In genomic region chr21:32298658-32299081, GRCh38 we compare ENCODE assay signal across 37 cellular contexts. TPM values are rescaled to one million over a fixed set of nuclear protein-coding genes. Genes with fewer than 3 reads are reported as not detected.
DNase-seq lines count a peak whose midpoint lies in the region; ATAC-seq, FAIRE-seq and TF ChIP-seq lines count a peak whose summit lies in the region.
"Had no signal": no experiment of that assay in that cellular context is flagged by ENCODE, and none has a peak within 500 bp of the region (broad histone marks: within the 10 kb centered on the region; RNA-seq: fewer than 3 reads in every experiment).

MRAP (plus strand) TSS chr21:32298855; CDS start chr21:32298972, 117 bp downstream.

- CTCF ChIA-PET in K562 (lab: Yijun Ruan, JAX; ENCODE audit: low intra/inter-chr PET ratio) = no interaction called here
- CTCF ChIA-PET in CD4-positive, alpha-beta T cell (lab: Charles Lee) = no interaction called here

- DNase-seq in NCI-H446 treated with DMSO at 0.1 percent for 48 hours (lab: John Stamatoyannopoulos, UW) (peak; percentile 25), K562 (ENCODE audit: extremely low read depth in 1 of 4, low spot score in 3 of 4) (peak in 3 of 4 experiments; percentile 11 to 61 (median 46)), right lobe of liver (peak in 1 of 3 donors; percentile 77), sciatic nerve (ENCODE audit: low spot score) (no peak)
- no peak for DNase-seq in CD4-positive, alpha-beta T cell
- DNase-seq: ACHN; activated CD4-positive, alpha-beta T cell treated with anti-CD3 and anti-CD28 coated beads, Interleukin-2, amount 50 U/mL, for 4 hours; activated CD8-positive, alpha-beta memory T cell treated with anti-CD3 and anti-CD28 coated beads, Interleukin-2, amount 10 ng/mL, durations not matched to agents 7 days and 5 days; activated T-cell treated with anti-CD3 and anti-CD28 coated beads, Interleukin-2, amount 50 U/mL, for 48 hours; BE2C; CD8-positive, alpha-beta memory T cell; esophagus squamous epithelium; foreskin melanocyte; H9; heart left ventricle; islet precursor cell; mucosa of descending colon; natural killer cell; NCI-H1092 treated with DMSO at 0.1 percent for 48 hours; NCI-H1694 treated with DMSO at 0.1 percent for 48 hours; NCI-H510A treated with DMSO at 0.1 percent for 48 hours; pancreas; retina; RPMI8226; stimulated activated CD4-positive, alpha-beta T cell treated with anti-CD3 and anti-CD28 coated beads, Interleukin-2, amount 100 ng/mL, for 24 hours; stimulated activated CD8-positive, alpha-beta memory T cell treated with anti-CD3 and anti-CD28 coated beads, Interleukin-4, amount 100 ng/mL, for 48 hours; stimulated activated naive CD8-positive, alpha-beta T cell treated with anti-CD3 and anti-CD28 coated beads, Interleukin-15, amount 100 ng/mL, for 72 hours; T-helper 1 cell; tibial artery had no signal

- in situ Hi-C loops in K562 (cut with MboI) = no loop called here

- intact Hi-C loops in K562 (cut with micrococcal nuclease) (loop anchor here (10.0 kb wide), 1 partner anchor 286 kb away; the partner anchor contains the start of gene TCP10L), right lobe of liver (cut with DNase I) (no loop called here), sciatic nerve (cut with DNase I) (no loop called here)
- intact Hi-C loops in CD4-positive, alpha-beta T cell (cut with DNase I, micrococcal nuclease) = no loop called here

- H3K36me3 ChIP-seq in K562 (ENCODE audit: control insufficient read depth, insufficient read depth, low read length) (peaks cover 30% of the 10 kb centered on the region), right lobe of liver (no peaks in the 10 kb centered on the region)
- H3K36me3 ChIP-seq: heart left ventricle, pancreas, tibial artery had no signal

- H3K4me3 ChIP-seq in K562 (no peak within 1 kb of the TSS), right lobe of liver (peak within 1 kb of the TSS in 1 of 3 donors; percentile 33)
- H3K4me3 ChIP-seq: dorsolateral prefrontal cortex, esophagus squamous epithelium, GM12878, heart left ventricle, lung, mucosa of descending colon, pancreas, tibial artery had no signal

- H3K4me2 ChIP-seq in K562 (ENCODE audit: insufficient read depth, low read length) = no peak within 1 kb of the TSS

- H3K27ac ChIP-seq in K562 (ENCODE audit: extremely low read depth, low read depth, low read length) (no peak within 1 kb of the TSS), right lobe of liver (peak within 1 kb of the TSS in 2 of 3 donors; percentile 31 to 84)
- no peak within 1 kb of the TSS for H3K27ac ChIP-seq in CD4-positive, alpha-beta T cell (ENCODE audit: low read depth, low read length)
- H3K27ac ChIP-seq: dorsolateral prefrontal cortex, heart left ventricle, pancreas, tibial artery had no signal

- peaks cover 5% of the 10 kb centered on the region for H3K36me3 Mint-ChIP-seq in CD4-positive, alpha-beta T cell (ENCODE audit: low read depth)
- H3K36me3 Mint-ChIP-seq: natural killer cell had no signal

- no peak within 1 kb of the TSS for H3K27ac Mint-ChIP-seq in CD4-positive, alpha-beta T cell
- H3K27ac Mint-ChIP-seq: activated CD8-positive, alpha-beta memory T cell treated with anti-CD3 and anti-CD28 coated beads, Interleukin-2, amount 10 ng/mL, durations not matched to agents 7 days and 5 days; CD8-positive, alpha-beta memory T cell; natural killer cell; stimulated activated naive CD8-positive, alpha-beta T cell treated with anti-CD3 and anti-CD28 coated beads, Interleukin-15, amount 100 ng/mL, for 72 hours had no signal

- no TSS peak for BruUV-seq in K562 (replicated peaks; lab: Mats Ljungman, UMichigan)

- H3K27me3 Mint-ChIP-seq in CD4-positive, alpha-beta T cell = no peaks in the 10 kb centered on the region
- H3K27me3 Mint-ChIP-seq: activated CD8-positive, alpha-beta memory T cell treated with anti-CD3 and anti-CD28 coated beads, Interleukin-2, amount 10 ng/mL, durations not matched to agents 7 days and 5 days; CD8-positive, alpha-beta memory T cell; stimulated activated naive CD8-positive, alpha-beta T cell treated with anti-CD3 and anti-CD28 coated beads, Interleukin-15, amount 100 ng/mL, for 72 hours had no signal

- H3K4me3 Mint-ChIP-seq in CD4-positive, alpha-beta T cell = no peak within 1 kb of the TSS
- H3K4me3 Mint-ChIP-seq: activated CD8-positive, alpha-beta memory T cell treated with anti-CD3 and anti-CD28 coated beads, Interleukin-2, amount 10 ng/mL, durations not matched to agents 7 days and 5 days; CD8-positive, alpha-beta memory T cell; H9; natural killer cell; stimulated activated naive CD8-positive, alpha-beta T cell treated with anti-CD3 and anti-CD28 coated beads, Interleukin-15, amount 100 ng/mL, for 72 hours had no signal

- ATAC-seq in K562 (peak; percentile 74), right lobe of liver (peak; percentile 81 to 88 (median 84)), sciatic nerve (peak; percentile 74), HG02870 (IDR thresholded peaks at IDR 0.05; ENCODE audit: unreplicated experiment) (no peak), GM18867 (IDR thresholded peaks at IDR 0.05; ENCODE audit: unreplicated experiment) (no peak), GM19395 (IDR thresholded peaks at IDR 0.05; ENCODE audit: unreplicated experiment) (no peak)
- no peak for ATAC-seq in CD4-positive, alpha-beta T cell (ENCODE audit: poor library complexity)
- ATAC-seq: activated CD4-positive, CD25-positive, alpha-beta regulatory T cell treated with anti-CD3 and anti-CD28 coated beads, Interleukin-2, amount 50 U/mL, for 24 hours; activated CD8-positive, alpha-beta memory T cell treated with anti-CD3 and anti-CD28 coated beads, Interleukin-2, amount 10 ng/mL, durations not matched to agents 7 days and 5 days; GM12878; mucosa of descending colon; natural killer cell; stimulated activated naive CD8-positive, alpha-beta T cell treated with anti-CD3 and anti-CD28 coated beads, Interleukin-15, amount 100 ng/mL, for 72 hours had no signal

- TF ChIP-seq RAD21 in K562 (CRISPR knock-in tag; conservative IDR thresholded peaks at IDR 0.05 in 1 of 2, IDR thresholded peaks at IDR 0.05 in 1 of 2) = no peak

- no peaks in the 10 kb centered on the region for H3K9me3 Mint-ChIP-seq in CD4-positive, alpha-beta T cell
- H3K9me3 Mint-ChIP-seq: CD8-positive, alpha-beta memory T cell; H9; natural killer cell; stimulated activated naive CD8-positive, alpha-beta T cell treated with anti-CD3 and anti-CD28 coated beads, Interleukin-15, amount 100 ng/mL, for 72 hours had no signal

- TF ChIP-seq POLR2A in K562 (conservative IDR thresholded peaks at IDR 0.05) (no peak), right lobe of liver (IDR thresholded peaks at IDR 0.05) (no peak)

- H3K79me2 ChIP-seq in K562 (ENCODE audit: control insufficient read depth, insufficient read depth, low read length) = no peaks in the 10 kb centered on the region

- POLR2A ChIA-PET in K562 (lab: Yijun Ruan, JAX) = interaction anchor here (0.6 to 2.1 kb wide), 4 partner anchors 9 to 636 kb away, joined by 3 to 7 read pairs (median 5); partner anchors contain the start of gene MIS18A
- POLR2A ChIA-PET in CD4-positive, alpha-beta T cell (lab: Charles Lee) = no interaction called here

- H4K20me1 ChIP-seq in K562 (replicated peaks; ENCODE audit: control insufficient read depth, insufficient read depth, low read length) = no peaks in the 10 kb centered on the region

- H3K27me3 ChIP-seq in K562 (ENCODE audit: control insufficient read depth in 2 of 2, insufficient read depth in 2 of 2, low read length in 2 of 2) = no peaks in the 10 kb centered on the region
- H3K27me3 ChIP-seq in right lobe of liver = no peaks in the 10 kb centered on the region
- no peaks in the 10 kb centered on the region for H3K27me3 ChIP-seq in CD4-positive, alpha-beta T cell (ENCODE audit: control insufficient read depth, insufficient read depth, low read length)
- H3K27me3 ChIP-seq: BE2C, dorsolateral prefrontal cortex, esophagus squamous epithelium, heart left ventricle, pancreas, tibial artery had no signal

- no peaks in the 10 kb centered on the region for H3K4me1 Mint-ChIP-seq in CD4-positive, alpha-beta T cell (ENCODE audit: low read depth)
- H3K4me1 Mint-ChIP-seq: activated CD8-positive, alpha-beta memory T cell treated with anti-CD3 and anti-CD28 coated beads, Interleukin-2, amount 10 ng/mL, durations not matched to agents 7 days and 5 days; CD8-positive, alpha-beta memory T cell; H9; natural killer cell; stimulated activated naive CD8-positive, alpha-beta T cell treated with anti-CD3 and anti-CD28 coated beads, Interleukin-15, amount 100 ng/mL, for 72 hours had no signal

- no peak for TF ChIP-seq EP300 in K562 (IDR thresholded peaks at IDR 0.05; ENCODE audit: low read length)

- peak within 1 kb of the TSS in 1 of 2 experiments; percentile 62; a peak in 2 of 4 replicates for H3K9ac ChIP-seq in K562 (ENCODE audit: insufficient read depth in 1 of 2, low read depth in 2 of 2, low read length in 2 of 2)

- TF ChIP-seq CTCF in K562 (IDR thresholded peaks at IDR 0.05 in 2 of 3, conservative IDR thresholded peaks at IDR 0.05 in 1 of 3; ENCODE audit: insufficient read depth in 2 of 3, low read depth in 1 of 3, low read length in 3 of 3) (no peak), right lobe of liver (IDR thresholded peaks at IDR 0.05) (no peak)
- no peak for TF ChIP-seq CTCF in CD4-positive, alpha-beta T cell (IDR thresholded peaks at IDR 0.05)

- no peak for FAIRE-seq in K562 (lab: Jason Lieb, UNC)
- FAIRE-seq: endometrium, GM12878, pancreas had no signal

- WGBS in K562 (ENCODE audit: insufficient coverage, low coverage, missing lambda C conversion rate) = 54% methylated on average over 14 of the region's 14 CpGs
- 63% methylated on average over 6 of the region's 14 CpGs for WGBS in right lobe of liver (ENCODE audit: insufficient coverage, low coverage, low lambda C conversion rate, missing lambda C conversion rate)

- H2AFZ ChIP-seq in K562 (ENCODE audit: low read depth, low read length) = no peak within 1 kb of the TSS

- peaks cover 2 to 11% of the 10 kb centered on the region in 2 experiments; a peak in 4 of 5 replicates for H3K4me1 ChIP-seq in K562 (replicated peaks in 1 of 2; ENCODE audit: control insufficient read depth in 2 of 2, insufficient read depth in 2 of 2, low read length in 2 of 2)
- peaks cover 0 to 17% (median 4%) of the 10 kb centered on the region in 4 donors for H3K4me1 ChIP-seq in right lobe of liver
- H3K4me1 ChIP-seq: BE2C, esophagus squamous epithelium, heart left ventricle, pancreas, tibial artery had no signal

- H3K9me3 ChIP-seq in K562 (replicated peaks; ENCODE audit: control insufficient read depth, insufficient read depth, low read depth, low read length) (peaks cover 6% of the 10 kb centered on the region), right lobe of liver (no peaks in the 10 kb centered on the region)
- H3K9me3 ChIP-seq in CD4-positive, alpha-beta T cell (ENCODE audit: control insufficient read depth, low read length) = no peaks in the 10 kb centered on the region
- H3K9me3 ChIP-seq: BE2C, esophagus squamous epithelium, heart left ventricle, mucosa of descending colon, pancreas, tibial artery had no signal

- H3K9me1 ChIP-seq in K562 (ENCODE audit: control insufficient read depth, insufficient read depth, low read length) = peaks cover 3% of the 10 kb centered on the region

RNA-seq across cellular contexts. Expression of gene MRAP, which starts in this region (rescaled TPM):
- total RNA-seq in K562 (2011; cell fraction: chromatin; rRNA removed; ENCODE audit: low replicate concordance) = not detected in 2 replicates
- not detected in 2 replicates for total RNA-seq in K562 (2011; cell fraction: nucleolus; rRNA removed)
- total RNA-seq in K562 (2011; cell fraction: nucleoplasm; rRNA removed) = 0.51 TPM in 1 of 2 replicates, not detected in the other
- total RNA-seq in K562 (2014; rRNA removed) (not detected in 2 replicates), K562 (2014; rRNA removed; fragmentation: Illumina TruSeq; extraction: Trizol) (not detected in 2 replicates), K562 (2015; rRNA removed; fragmentation: Illumina TruSeq; extraction: Trizol) (not detected in 2 replicates), K562 (2021) (not detected in 2 replicates), right lobe of liver (1 to 10 TPM in 3 of 6 experiments, under 1 TPM in 2, not detected in 1; 0.37 to 3.0 (median 1.7) TPM), sciatic nerve (5.8 TPM)
- polyA plus RNA-seq in K562 (2011; rRNA removed) (not detected in 2 replicates), K562 (2014; fragmentation: Illumina TruSeq; extraction: Trizol) (not detected in 2 replicates), K562 (2014; fragmentation: Nextera tagmentation; extraction: Ambion mirVana) (1 to 10 TPM in 1 of 2 experiments, under 1 TPM in 1; 0.63 to 2.3 TPM), K562 (2014; rRNA removed) (not detected in 2 replicates)
- 0.07 TPM in 1 of 2 replicates, not detected in the other for polyA plus RNA-seq in K562 (2011; cell fraction: cytosol; rRNA removed)
- polyA plus RNA-seq in K562 (2011; cell fraction: nucleus; rRNA removed) = not detected in 2 replicates
- polyA plus RNA-seq in K562 (2012) = not detected in 2 replicates
- polyA minus RNA-seq in K562 (2011; rRNA and poly(A)+ RNA removed) = not detected in 2 replicates
- polyA minus RNA-seq in K562 (2011; cell fraction: cytosol; rRNA and poly(A)+ RNA removed) = not detected in 2 replicates
- polyA minus RNA-seq in K562 (2011; cell fraction: nucleus; rRNA and poly(A)+ RNA removed) = not detected in 2 replicates
- total RNA-seq in CD4-positive, alpha-beta T cell = not detected
- total RNA-seq: activated CD8-positive, alpha-beta memory T cell treated with anti-CD3 and anti-CD28 coated beads, Interleukin-2, amount 10 ng/mL, durations not matched to agents 7 days and 5 days; CD8-positive, alpha-beta memory T cell; GM12878; H9; mucosa of descending colon; natural killer cell had no signal
- polyA plus RNA-seq: CD8-positive, alpha-beta memory T cell had no signal

Comparison
In these comparisons a context has a peak if more than half of its experiments do, and no peak if none do; other contexts are left out.
1. DNase-seq: peak in NCI-H446 treated with DMSO at 0.1 percent for 48 hours (single experiment) and K562 (3 of 4); none in sciatic nerve (single experiment) and CD4-positive, alpha-beta T cell (0 of 10).
2. ATAC-seq: peak in K562 (single experiment), right lobe of liver (4 of 4) and sciatic nerve (single experiment); none in CD4-positive, alpha-beta T cell (single experiment), HG02870 (single experiment), GM18867 (single experiment) and GM19395 (single experiment).
3. H3K27ac ChIP-seq: peak in right lobe of liver (2 of 3); none in K562 (single experiment) and CD4-positive, alpha-beta T cell (single experiment).